ENCODE assay signal across 1 cellular context in genomic region chr20:63233924-63234323, GRCh38.
TF ChIP-seq lines count a peak whose summit lies in the region.

No MANE protein-coding gene starts in this region.

TF ChIP-seq in IMR-90, 13 proteins besides CTCF, POLR2A, EP300 and RAD21:
- TF ChIP-seq BHLHE40 (IDR thresholded peaks at IDR 0.05; ENCODE audit: low read depth, low read length), result no peak
- no peak for TF ChIP-seq SMC3 (IDR thresholded peaks at IDR 0.05; ENCODE audit: low read depth, low read length)
- no peak for TF ChIP-seq USF2 (IDR thresholded peaks at IDR 0.05; ENCODE audit: low read depth, low read length)
- no peak for TF ChIP-seq MAZ (IDR thresholded peaks at IDR 0.05; ENCODE audit: borderline replicate concordance, low read depth, low read length)
- no peak for TF ChIP-seq ELK1 (IDR thresholded peaks at IDR 0.05; ENCODE audit: borderline replicate concordance, low read depth, low read length)
- no peak for TF ChIP-seq CHD1 (IDR thresholded peaks at IDR 0.05; ENCODE audit: low read depth, low read length)
TF ChIP-seq in IMR-90: peak in this region for 0.
